ENCODE assay signal across 8 cellular contexts in the genomic region with DNA sequence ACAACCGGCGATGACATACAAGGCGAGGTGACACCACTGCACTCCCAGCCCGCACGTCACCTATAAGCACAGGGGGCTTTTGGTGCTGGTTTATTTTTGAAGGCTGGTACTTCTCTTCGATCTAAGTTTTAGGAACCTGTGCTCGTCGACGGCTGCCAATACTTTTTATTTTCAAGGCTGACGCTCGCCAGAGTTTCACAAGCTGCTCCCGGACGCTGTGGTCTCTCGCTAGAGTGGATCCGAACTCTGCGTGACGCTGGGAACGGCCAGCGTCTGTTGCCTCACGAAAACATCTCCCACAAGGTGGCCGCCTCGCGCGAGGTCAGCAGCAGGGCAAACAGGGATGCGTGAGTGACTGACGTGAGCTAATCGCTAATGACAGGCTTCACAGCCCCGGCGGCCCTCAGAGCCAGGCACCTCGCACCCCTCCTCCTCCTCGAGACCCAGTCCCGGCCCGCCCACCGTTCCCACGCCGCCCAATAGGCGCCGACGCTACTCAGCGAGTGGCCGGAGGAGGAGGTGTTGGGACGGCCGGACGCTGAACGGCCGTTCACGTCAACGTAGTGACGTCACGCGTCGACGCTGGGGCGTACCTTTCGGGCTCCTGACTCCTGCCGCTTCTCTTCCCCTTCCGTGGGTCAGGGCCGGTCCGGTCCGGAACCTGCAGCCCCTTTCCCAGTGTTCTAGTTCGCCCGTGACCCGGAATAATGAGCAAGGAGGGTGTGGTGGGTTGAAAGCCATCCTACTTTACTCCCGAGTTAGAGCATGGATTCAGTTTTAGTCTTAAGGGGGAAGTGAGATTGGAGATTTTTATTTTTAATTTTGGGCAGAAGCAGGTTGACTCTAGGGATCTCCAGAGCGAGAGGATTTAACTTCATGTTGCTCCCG. TPM values are rescaled to one million over a fixed set of nuclear protein-coding genes. Genes with fewer than 3 reads are reported as not detected.
DNase-seq lines count a peak whose midpoint lies in the region; ATAC-seq lines count a peak whose summit lies in the region.

A gene (plus strand): TSS at position 621 of the 888 bp plus-strand sequence. CDS start 15,351 bp downstream, outside the sequence.

- H3K9ac ChIP-seq in rectal smooth muscle tissue (ENCODE audit: low read length): peak within 1 kb of the TSS; percentile 94

- H3K27ac ChIP-seq in rectal smooth muscle tissue (ENCODE audit: low read depth, low read length) (peak within 1 kb of the TSS; percentile 97), aorta (ENCODE audit: low read depth in 1 of 2, low read length in 2 of 2) (peak within 1 kb of the TSS; percentile 14 to 79)

- peak; percentile 79 for ATAC-seq in GM18508 (IDR thresholded peaks at IDR 0.05; ENCODE audit: insufficient read depth, unreplicated experiment)
- peak; percentile 96 for ATAC-seq in HG03025 (IDR thresholded peaks at IDR 0.05; ENCODE audit: low FRiP score, unreplicated experiment)
- ATAC-seq in aorta (ENCODE audit: low FRiP score): peak; percentile 100

- 0% methylated on average over 59 to 66 of the region's 66 CpGs for WGBS in aorta, 2 donors

- H3K36me3 ChIP-seq in rectal smooth muscle tissue (ENCODE audit: control insufficient read depth, insufficient read depth, low read length) (no peaks in the 10 kb centered on the region), aorta (ENCODE audit: control insufficient read depth in 1 of 2, insufficient read depth in 2 of 2, low read length in 1 of 2) (no peaks in the 10 kb centered on the region)

- H3K9me3 ChIP-seq in aorta (ENCODE audit: control insufficient read depth, low read length): no peaks in the 10 kb centered on the region

- peak; percentile 91 to 95 for DNase-seq in NCI-H2081 (lab: John Stamatoyannopoulos, UW)
- peak; percentile 72 for DNase-seq in T1000 (lab: John Stamatoyannopoulos, UW)
- peak; percentile 99 for DNase-seq in astrocyte of the hippocampus (ENCODE audit: low read depth, low spot score)
- DNase-seq in hepatic stellate cell (ENCODE audit: low spot score): peak; percentile 92
- peak; percentile 99 to 100 for DNase-seq in aorta

- intact Hi-C loops in aorta (cut with DNase I): loop anchor here (5.0 to 10.0 kb wide), 4 partner anchors 37 to 405 kb away; a partner anchor contains a TSS

- H3K27me3 ChIP-seq in rectal smooth muscle tissue (ENCODE audit: control insufficient read depth, insufficient read depth, low read length): no peaks in the 10 kb centered on the region
- no peaks in the 10 kb centered on the region for H3K27me3 ChIP-seq in aorta (ENCODE audit: control insufficient read depth in 1 of 2, insufficient read depth in 2 of 2, low read length in 1 of 2)

- peaks cover 15% of the 10 kb centered on the region for H3K4me1 ChIP-seq in rectal smooth muscle tissue (ENCODE audit: control insufficient read depth, insufficient read depth, low read length)
- peaks cover 0 to 2% of the 10 kb centered on the region in 2 donors for H3K4me1 ChIP-seq in aorta (ENCODE audit: control insufficient read depth in 1 of 2, insufficient read depth in 2 of 2, low read length in 2 of 2)

- H3K4me3 ChIP-seq in rectal smooth muscle tissue (ENCODE audit: low read length) (peak within 1 kb of the TSS; percentile 99), aorta (ENCODE audit: low read length in 2 of 2) (peak within 1 kb of the TSS; percentile 73 to 89)

RNA-seq across cellular contexts. Expression of the gene that starts here (rescaled TPM):
- total RNA-seq in aorta: 10 to 100 TPM; 19.1 to 29.1 TPM
- polyA plus RNA-seq in aorta: 1 to 10 TPM; 4.9 to 5.4 TPM

Comparison
In these comparisons a context has a peak if more than half of its experiments do, and no peak if none do; other contexts are left out.
1. Peak in every context shown above with its lines: DNase-seq, ATAC-seq, H3K4me3 ChIP-seq and H3K27ac ChIP-seq.